22 cellular contexts compared by ENCODE assay signal in genomic region chr21:44755227-44755626, GRCh38. TPM values are rescaled to one million over a fixed set of nuclear protein-coding genes. Genes with fewer than 3 reads are reported as not detected.
DNase-seq lines count a peak whose midpoint lies in the region; ATAC-seq and TF ChIP-seq lines count a peak whose summit lies in the region.
"Had no signal": no experiment of that assay in that cellular context is flagged by ENCODE, and none has a peak within 500 bp of the region (broad histone marks: within the 10 kb centered on the region; RNA-seq: fewer than 3 reads in every experiment).

No MANE protein-coding gene starts in this region.

- H3K27me3 ChIP-seq in ovary: no peaks in the 10 kb centered on the region
- H3K27me3 ChIP-seq: adrenal gland, colonic mucosa, SJCRH30 had no signal

- H3K4me1 Mint-ChIP-seq in activated CD4-positive, alpha-beta memory T cell treated with anti-CD3 and anti-CD28 coated beads for 36 hours (ENCODE audit: low read depth): no peaks in the 10 kb centered on the region
- H3K4me1 Mint-ChIP-seq: activated CD4-positive, alpha-beta T cell treated with anti-CD3 and anti-CD28 coated beads, Interleukin-2, amount 10 ng/mL, durations not matched to agents 7 days and 5 days had no signal

- TF ChIP-seq POLR2A in ovary (IDR thresholded peaks at IDR 0.05): no peak

- no peak for DNase-seq in AG09309 (ENCODE audit: low read depth)
- peak; percentile 32 for DNase-seq in EH (ENCODE audit: low read depth)
- peak; percentile 33 for DNase-seq in RPMI7951 (ENCODE audit: low read depth)
- peak; percentile 44 for DNase-seq in fibroblast of the aortic adventitia (ENCODE audit: low read depth)
- no peak for DNase-seq in ovary
- DNase-seq in NCI-H748 treated with DMSO at 0.1 percent for 48 hours (lab: John Stamatoyannopoulos, UW): no peak
- DNase-seq in activated CD4-positive, alpha-beta memory T cell treated with anti-CD3 and anti-CD28 coated beads for 36 hours: no peak
- DNase-seq: activated CD4-positive, alpha-beta T cell treated with anti-CD3 and anti-CD28 coated beads, Interleukin-2, amount 10 ng/mL, durations not matched to agents 7 days and 5 days; activated T-cell treated with anti-CD3 and anti-CD28 coated beads, Interleukin-2, amount 50 U/mL, for 48 hours; C1 segment of cervical spinal cord; colonic mucosa; DMS79 treated with DMSO at 0.1 percent for 48 hours; mesenchymal stem cell; NCI-H2081; NCI-H774; nephron progenitor cell; retina; T1000 had no signal

- POLR2A ChIA-PET in activated CD4-positive, alpha-beta memory T cell treated with anti-CD3 and anti-CD28 coated beads for 36 hours (lab: Charles Lee): no interaction called here

- H3K27me3 Mint-ChIP-seq in activated CD4-positive, alpha-beta memory T cell treated with anti-CD3 and anti-CD28 coated beads for 36 hours: peaks cover 8% of the 10 kb centered on the region
- H3K27me3 Mint-ChIP-seq: activated CD4-positive, alpha-beta T cell treated with anti-CD3 and anti-CD28 coated beads, Interleukin-2, amount 10 ng/mL, durations not matched to agents 7 days and 5 days had no signal

- H3K4me3 ChIP-seq in AG09309 (ENCODE audit: control insufficient read depth, low read depth, low read length): no peak overlapping the region
- no peak overlapping the region for H3K4me3 ChIP-seq in fibroblast of the aortic adventitia (ENCODE audit: low read depth, low read length)
- H3K4me3 ChIP-seq in ovary: no peak overlapping the region
- H3K4me3 ChIP-seq: adrenal gland, colonic mucosa, GM23338, SJCRH30 had no signal

- no peaks in the 10 kb centered on the region for H3K36me3 Mint-ChIP-seq in activated CD4-positive, alpha-beta memory T cell treated with anti-CD3 and anti-CD28 coated beads for 36 hours

- CTCF ChIA-PET in activated CD4-positive, alpha-beta memory T cell treated with anti-CD3 and anti-CD28 coated beads for 36 hours (lab: Charles Lee): no interaction called here

- no peaks in the 10 kb centered on the region for H3K9me3 Mint-ChIP-seq in activated CD4-positive, alpha-beta memory T cell treated with anti-CD3 and anti-CD28 coated beads for 36 hours
- H3K9me3 Mint-ChIP-seq: activated CD4-positive, alpha-beta T cell treated with anti-CD3 and anti-CD28 coated beads, Interleukin-2, amount 10 ng/mL, durations not matched to agents 7 days and 5 days had no signal

- no peak overlapping the region for H3K27ac ChIP-seq in ovary
- H3K27ac ChIP-seq: adrenal gland, colonic mucosa, SJCRH30 had no signal

- TF ChIP-seq EP300 in ovary (IDR thresholded peaks at IDR 0.05): no peak

- no peak overlapping the region for H3K27ac Mint-ChIP-seq in activated CD4-positive, alpha-beta memory T cell treated with anti-CD3 and anti-CD28 coated beads for 36 hours
- H3K27ac Mint-ChIP-seq: activated CD4-positive, alpha-beta T cell treated with anti-CD3 and anti-CD28 coated beads, Interleukin-2, amount 10 ng/mL, durations not matched to agents 7 days and 5 days; GM23338; nephron progenitor cell had no signal

- H3K4me3 Mint-ChIP-seq in activated CD4-positive, alpha-beta memory T cell treated with anti-CD3 and anti-CD28 coated beads for 36 hours: no peak overlapping the region
- H3K4me3 Mint-ChIP-seq: activated CD4-positive, alpha-beta T cell treated with anti-CD3 and anti-CD28 coated beads, Interleukin-2, amount 10 ng/mL, durations not matched to agents 7 days and 5 days; GM23338; nephron progenitor cell had no signal

- H3K4me1 ChIP-seq in ovary (ENCODE audit: insufficient read depth): no peaks in the 10 kb centered on the region
- H3K4me1 ChIP-seq: adrenal gland, colonic mucosa, SJCRH30 had no signal

- WGBS in ovary, 3 donors: 62 to 66% (median 63%) methylated on average over 5 of the region's 5 CpGs

- H3K9me3 ChIP-seq in ovary: no peaks in the 10 kb centered on the region
- H3K9me3 ChIP-seq: adrenal gland, colonic mucosa had no signal

- TF ChIP-seq CTCF in AG09309 (IDR thresholded peaks at IDR 0.05; ENCODE audit: control insufficient read depth, insufficient read depth, low read depth, low read length, missing control alignments) (peak; percentile 23), fibroblast of the aortic adventitia (IDR thresholded peaks at IDR 0.05; ENCODE audit: insufficient read depth, low read length) (no peak), ovary (IDR thresholded peaks at IDR 0.05) (no peak)

- no peak for ATAC-seq in HG03439 (IDR thresholded peaks at IDR 0.05; ENCODE audit: unreplicated experiment)
- ATAC-seq: GM23338 had no signal

- intact Hi-C loops in ovary (cut with DNase I): no loop called here
- intact Hi-C loops in activated CD4-positive, alpha-beta memory T cell treated with anti-CD3 and anti-CD28 coated beads for 36 hours (cut with micrococcal nuclease): no loop called here

- no peaks in the 10 kb centered on the region for H3K36me3 ChIP-seq in ovary
- H3K36me3 ChIP-seq: adrenal gland, colonic mucosa, SJCRH30 had no signal

RNA-seq across cellular contexts. Expression of gene TSPEAR, which starts 43.9 kb away (rescaled TPM):
- not detected in 2 replicates for total RNA-seq in RPMI7951 (2014; rRNA removed; shearing (Covaris generic))
- 0.08 TPM in 1 of 2 replicates, not detected in the other for total RNA-seq in fibroblast of the aortic adventitia (ENCODE audit: low replicate concordance)
- total RNA-seq in ovary: under 1 TPM in 3 of 7 donors, not detected in 4; 0.10 to 0.27 (median 0.11) TPM
- polyA plus RNA-seq in ovary: under 1 TPM; 0.07 to 0.13 TPM
- total RNA-seq in activated CD4-positive, alpha-beta memory T cell treated with anti-CD3 and anti-CD28 coated beads for 36 hours: not detected
- total RNA-seq: activated CD4-positive, alpha-beta T cell treated with anti-CD3 and anti-CD28 coated beads, Interleukin-2, amount 10 ng/mL, durations not matched to agents 7 days and 5 days; adrenal gland; colonic mucosa; SJCRH30 had no signal
- polyA plus RNA-seq: adrenal gland had no signal

RNA-seq across cellular contexts. Expression of gene UBE2G2, which starts 46.4 kb away (rescaled TPM):
- total RNA-seq in RPMI7951 (2014; rRNA removed; shearing (Covaris generic)): 40.2 and 40.7 TPM in 2 replicates
- 64.2 and 96.3 TPM in 2 replicates for total RNA-seq in fibroblast of the aortic adventitia (ENCODE audit: low replicate concordance)
- total RNA-seq in ovary: 10 to 100 TPM; 47.0 to 84.9 (median 71.7) TPM
- 10 to 100 TPM; 31.3 to 59.5 TPM for polyA plus RNA-seq in ovary
- 10 to 100 TPM; 87.6 to 96.0 TPM for total RNA-seq in activated CD4-positive, alpha-beta memory T cell treated with anti-CD3 and anti-CD28 coated beads for 36 hours

RNA-seq across cellular contexts. Expression of gene KRTAP10-12, which starts 58.3 kb away (rescaled TPM):
- total RNA-seq in RPMI7951 (2014; rRNA removed; shearing (Covaris generic)): not detected in 2 replicates
- not detected in 2 replicates for total RNA-seq in fibroblast of the aortic adventitia (ENCODE audit: low replicate concordance)
- not detected for total RNA-seq in ovary
- polyA plus RNA-seq in ovary: not detected
- total RNA-seq in activated CD4-positive, alpha-beta memory T cell treated with anti-CD3 and anti-CD28 coated beads for 36 hours: not detected
- total RNA-seq: activated CD4-positive, alpha-beta T cell treated with anti-CD3 and anti-CD28 coated beads, Interleukin-2, amount 10 ng/mL, durations not matched to agents 7 days and 5 days; adrenal gland; colonic mucosa; GM23338; SJCRH30 had no signal
- polyA plus RNA-seq: adrenal gland, GM23338 had no signal

Comparison
In these comparisons a context has a peak if more than half of its experiments do, and no peak if none do; other contexts are left out.
1. DNase-seq: peak in EH (single experiment), RPMI7951 (single experiment) and fibroblast of the aortic adventitia (single experiment); none in AG09309 (single experiment), ovary (0 of 5), NCI-H748 treated with DMSO at 0.1 percent for 48 hours (single experiment) and activated CD4-positive, alpha-beta memory T cell treated with anti-CD3 and anti-CD28 coated beads for 36 hours (single experiment).